In the genomic region with DNA sequence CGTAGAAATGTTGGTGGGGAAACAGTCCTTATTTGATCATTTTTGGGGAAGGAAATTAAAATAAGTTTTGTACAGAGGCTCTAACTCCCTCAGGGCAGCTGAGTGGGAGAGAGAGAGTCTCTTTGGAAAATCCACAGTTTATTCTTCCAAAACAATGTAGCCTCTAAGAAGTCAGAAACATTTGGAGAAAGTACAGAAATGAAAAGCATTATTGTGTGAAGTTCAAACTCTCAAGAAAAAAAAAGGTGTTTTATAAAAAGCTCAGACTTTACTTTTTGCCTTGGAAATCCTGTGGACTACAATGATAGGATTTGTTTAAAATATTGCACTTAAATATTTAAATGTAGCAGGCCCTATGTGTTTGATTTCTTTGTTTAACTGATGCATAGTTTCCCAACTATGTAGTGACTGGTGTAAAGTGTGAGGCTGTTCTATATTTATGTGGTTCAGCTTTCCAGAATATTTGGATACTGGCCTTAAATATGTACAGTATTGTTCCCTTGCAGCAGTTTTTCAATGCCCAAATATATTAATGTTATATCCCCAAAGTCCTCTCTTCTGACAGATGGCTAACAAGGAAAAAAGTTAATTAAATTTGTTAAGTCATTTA, we compare ENCODE assay signal across 1 cellular context.
TF ChIP-seq lines count a peak whose summit lies in the region.

No MANE protein-coding gene starts in this region.

TF ChIP-seq in SK-N-SH treated with all-trans-retinoic acid at 6 μM for 48 hours, 23 proteins besides CTCF, POLR2A, EP300 and RAD21 (continued from another document):
- TF ChIP-seq, protein P1, sequence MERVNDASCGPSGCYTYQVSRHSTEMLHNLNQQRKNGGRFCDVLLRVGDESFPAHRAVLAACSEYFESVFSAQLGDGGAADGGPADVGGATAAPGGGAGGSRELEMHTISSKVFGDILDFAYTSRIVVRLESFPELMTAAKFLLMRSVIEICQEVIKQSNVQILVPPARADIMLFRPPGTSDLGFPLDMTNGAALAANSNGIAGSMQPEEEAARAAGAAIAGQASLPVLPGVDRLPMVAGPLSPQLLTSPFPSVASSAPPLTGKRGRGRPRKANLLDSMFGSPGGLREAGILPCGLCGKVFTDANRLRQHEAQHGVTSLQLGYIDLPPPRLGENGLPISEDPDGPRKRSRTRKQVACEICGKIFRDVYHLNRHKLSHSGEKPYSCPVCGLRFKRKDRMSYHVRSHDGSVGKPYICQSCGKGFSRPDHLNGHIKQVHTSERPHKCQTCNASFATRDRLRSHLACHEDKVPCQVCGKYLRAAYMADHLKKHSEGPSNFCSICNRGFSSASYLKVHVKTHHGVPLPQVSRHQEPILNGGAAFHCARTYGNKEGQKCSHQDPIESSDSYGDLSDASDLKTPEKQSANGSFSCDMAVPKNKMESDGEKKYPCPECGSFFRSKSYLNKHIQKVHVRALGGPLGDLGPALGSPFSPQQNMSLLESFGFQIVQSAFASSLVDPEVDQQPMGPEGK (CRISPR knock-in tag; IDR thresholded peaks at IDR 0.05; ENCODE audit: borderline replicate concordance): no peak
